ENCODE assay signal across 7 cellular contexts in the genomic region with DNA sequence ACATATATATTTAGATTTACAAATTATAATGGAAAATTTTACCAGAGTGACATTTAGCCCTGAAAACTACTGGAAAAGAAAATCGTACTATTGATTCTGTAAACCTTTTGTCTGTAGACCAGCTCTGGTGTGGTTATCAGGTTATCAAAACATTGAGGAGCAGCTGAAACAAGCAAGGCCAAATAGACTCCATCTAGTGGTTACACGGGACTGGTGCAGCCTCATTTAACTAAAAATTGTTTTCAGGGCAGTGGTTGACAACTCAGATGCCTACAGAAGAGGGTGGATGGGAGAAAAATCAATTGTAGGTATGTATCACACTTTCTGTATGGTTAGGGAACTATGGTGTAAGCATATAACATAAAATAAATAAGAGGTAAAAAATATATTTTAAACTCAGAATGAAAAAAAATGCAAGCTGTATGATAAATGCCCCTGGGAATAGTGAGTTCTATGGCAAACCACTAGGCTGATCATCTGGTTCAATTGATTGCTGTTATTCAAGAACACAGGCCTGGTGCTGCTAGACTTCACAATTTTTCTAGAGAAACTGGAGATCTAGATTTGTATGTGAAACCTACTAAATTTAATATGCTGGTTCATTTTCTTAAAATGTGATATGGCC. TPM values are rescaled to one million over a fixed set of nuclear protein-coding genes. Genes with fewer than 3 reads are reported as not detected.
A peak's percentile ranks its signal among the peaks of the same experiment; 100 is the strongest.
DNase-seq lines count a peak whose midpoint lies in the region; ATAC-seq, FAIRE-seq and TF ChIP-seq lines count a peak whose summit lies in the region.

No MANE protein-coding gene starts in this region.

- ATAC-seq in Panc1 (peak; percentile 77), esophagus mucosa (peak; percentile 42)

- TF ChIP-seq CTCF in Panc1 (IDR thresholded peaks at IDR 0.05) = peak; percentile 82
- peak; percentile 88 for TF ChIP-seq CTCF in neural crest cell (conservative IDR thresholded peaks at IDR 0.05)

- H3K4me3 ChIP-seq in Panc1 (ENCODE audit: low read depth in 2 of 2, low read length in 2 of 2) = no peak overlapping the region

- FAIRE-seq in GM12891 (lab: Jason Lieb, UNC) = no peak

- H3K27me3 ChIP-seq in Panc1 (ENCODE audit: control insufficient read depth, insufficient read depth, low read length) = no peaks in the 10 kb centered on the region

- no peak overlapping the region for H3K27ac ChIP-seq in Panc1 (ENCODE audit: low read length)

- in situ Hi-C loops in Panc1 (cut with HindIII; ENCODE audit: low pct_unique_long_range_greater_than_20kb, low sequenced_read_pairs) = no loop called here

- no peak for TF ChIP-seq POLR2A in GM12891 (IDR thresholded peaks at IDR 0.05; ENCODE audit: low read depth, low read length)

- intact Hi-C loops in Panc1 (cut with micrococcal nuclease; ENCODE audit: unreplicated experiment) = loop anchor here (10.0 kb wide), 1 partner anchor 714 kb away; no protein-coding TSS in a partner anchor

- no peaks in the 10 kb centered on the region for H3K9me3 ChIP-seq in Panc1 (ENCODE audit: control insufficient read depth, insufficient read depth, low read depth, low read length)

- H3K4me1 Mint-ChIP-seq in neural crest cell = peaks cover 7% of the 10 kb centered on the region

- BruUV-seq in Panc1 (replicated peaks; lab: Mats Ljungman, UMichigan) = no TSS peak

- peaks cover 3% of the 10 kb centered on the region for H3K9me3 Mint-ChIP-seq in neural crest cell

- H3K4me1 ChIP-seq in Panc1 (ENCODE audit: control insufficient read depth, insufficient read depth, low read length) = no peaks in the 10 kb centered on the region

- DNase-seq in GM12891 (ENCODE audit: insufficient read length, low spot score) (peak; percentile 2), HCEC 1CT (peak; percentile 54), LHCN-M2 (ENCODE audit: low read depth) (peak; percentile 52), Panc1 (ENCODE audit: low read depth, low spot score) (peak; percentile 15), neural crest cell (ENCODE audit: low read depth, low spot score) (peak; percentile 14), NCI-H226 (no peak)

- POLR2A ChIA-PET in Panc1 (lab: Charles Lee) = no interaction called here

- no peak overlapping the region for H3K4me3 Mint-ChIP-seq in neural crest cell

- CTCF ChIA-PET in Panc1 (lab: Charles Lee) = interaction anchor here (0.7 kb wide), 1 partner anchor 1926 kb away, joined by 4 read pairs; no protein-coding TSS in a partner anchor

- H3K36me3 ChIP-seq in Panc1 (ENCODE audit: control insufficient read depth, insufficient read depth, low read length) = no peaks in the 10 kb centered on the region

- H3K36me3 Mint-ChIP-seq in neural crest cell (ENCODE audit: low read depth) = peaks cover 4% of the 10 kb centered on the region

- no peaks in the 10 kb centered on the region for H3K27me3 Mint-ChIP-seq in neural crest cell (ENCODE audit: low read depth)

- H3K27ac Mint-ChIP-seq in neural crest cell (ENCODE audit: unreplicated experiment) = no peak overlapping the region

TF ChIP-seq in GM12891, 5 proteins besides CTCF, POLR2A, EP300 and RAD21:
- TF ChIP-seq PAX5 (IDR thresholded peaks at IDR 0.05; ENCODE audit: insufficient read depth, low read length, severe bottlenecking) (no peak), POU2F2 (IDR thresholded peaks at IDR 0.05; ENCODE audit: low read depth, low read length) (no peak), TAF1 (IDR thresholded peaks at IDR 0.05; ENCODE audit: low read depth, low read length) (no peak), SPI1 (IDR thresholded peaks at IDR 0.05; ENCODE audit: low read depth, low read length) (no peak), POLR2AphosphoS5 (IDR thresholded peaks at IDR 0.05; ENCODE audit: low read depth, low read length) (no peak)

RNA-seq across cellular contexts. Expression of a gene that starts 51.2 kb away (rescaled TPM):
- polyA plus RNA-seq in GM12891 (2012; ENCODE audit: low read depth, missing spikeins) = not detected
- total RNA-seq in LHCN-M2 (2014; rRNA removed) (5.0 and 6.8 TPM in 2 replicates), Panc1 (2021; ENCODE audit: unreplicated experiment) (0.10 TPM), esophagus mucosa (0.68 TPM), neural crest cell (14.5 and 15.7 TPM in 2 replicates)
- 2.2 TPM for polyA plus RNA-seq in LHCN-M2 (2012)
- polyA plus RNA-seq in Panc1 (2012; ENCODE audit: insufficient read length) = not detected
